In the genomic region with DNA sequence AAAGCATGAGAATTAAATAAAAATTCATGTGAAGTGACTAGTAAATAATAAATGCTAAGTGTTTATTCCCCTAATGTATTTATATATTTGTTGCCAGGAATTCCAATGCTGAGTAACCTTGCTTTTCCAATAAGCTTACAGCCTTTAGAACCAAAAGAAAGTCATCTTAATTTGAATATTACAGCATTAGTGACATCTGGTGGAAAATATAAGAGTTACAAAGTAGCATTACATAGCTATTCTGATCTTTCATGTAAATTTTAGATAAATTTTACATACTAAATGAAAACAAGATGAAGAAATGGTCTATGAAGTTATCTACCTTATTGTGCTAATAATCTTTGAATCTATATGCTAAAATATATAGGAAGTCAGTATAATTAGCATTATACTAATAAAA, we compare ENCODE assay signal across 9 cellular contexts. TPM values are rescaled to one million over a fixed set of nuclear protein-coding genes. Genes with fewer than 3 reads are reported as not detected.
DNase-seq lines count a peak whose midpoint lies in the region.
"Had no signal": no experiment of that assay in that cellular context is flagged by ENCODE, and none has a peak within 500 bp of the region (broad histone marks: within the 10 kb centered on the region; RNA-seq: fewer than 3 reads in every experiment).

No MANE protein-coding gene starts in this region.

- H3K36me3 ChIP-seq in mesenchymal stem cell (ENCODE audit: control insufficient read depth in 1 of 2, insufficient read depth in 2 of 2, low read depth in 1 of 2, low read length in 2 of 2): no peaks in the 10 kb centered on the region

- H3K4me3 ChIP-seq in mesenchymal stem cell (ENCODE audit: insufficient read depth in 1 of 2, low read depth in 1 of 2, low read length in 2 of 2): no peak overlapping the region

- no peak overlapping the region for H4K8ac ChIP-seq in mesenchymal stem cell (ENCODE audit: low read length)

- H3K79me1 ChIP-seq in mesenchymal stem cell (replicated peaks; ENCODE audit: low read length, poor library complexity, severe bottlenecking): peaks cover 8% of the 10 kb centered on the region

- H3K23ac ChIP-seq in mesenchymal stem cell (ENCODE audit: low read length in 2 of 2): no peak overlapping the region

- H3K18ac ChIP-seq in mesenchymal stem cell (ENCODE audit: low read depth in 1 of 2, low read length in 2 of 2): no peak overlapping the region

- no peak overlapping the region for H2BK15ac ChIP-seq in mesenchymal stem cell (ENCODE audit: low read depth, poor library complexity, severe bottlenecking)

- H3K4me2 ChIP-seq in mesenchymal stem cell (ENCODE audit: low read length, poor library complexity, severe bottlenecking): no peak overlapping the region

- H2BK120ac ChIP-seq in mesenchymal stem cell (ENCODE audit: low read depth, low read length): no peak overlapping the region

- H2BK5ac ChIP-seq in mesenchymal stem cell (ENCODE audit: low read depth, low read length, poor library complexity, severe bottlenecking): no peak overlapping the region

- H2AFZ ChIP-seq in mesenchymal stem cell (ENCODE audit: low read depth, low read length): no peak overlapping the region

- H3K9me3 ChIP-seq in mesenchymal stem cell (ENCODE audit: control insufficient read depth, low read length): no peaks in the 10 kb centered on the region

- no peak overlapping the region for H4K91ac ChIP-seq in mesenchymal stem cell (ENCODE audit: low read length)

- H3K27me3 ChIP-seq in mesenchymal stem cell (ENCODE audit: control insufficient read depth in 1 of 2, insufficient read depth in 1 of 2, low read length in 2 of 2): no peaks in the 10 kb centered on the region

- H3K4ac ChIP-seq in mesenchymal stem cell (ENCODE audit: low read depth in 1 of 2, low read length in 2 of 2): no peak overlapping the region

- no peak overlapping the region for H3K9ac ChIP-seq in mesenchymal stem cell (ENCODE audit: low read length)

- H3K14ac ChIP-seq in mesenchymal stem cell (ENCODE audit: low read length in 2 of 2): no peak overlapping the region

- DNase-seq in ELR (ENCODE audit: low read depth) (peak; percentile 45), HT-29 (ENCODE audit: low spot score) (peak; percentile 10), astrocyte of the hippocampus (ENCODE audit: low read depth, low spot score) (peak; percentile 41), mesenchymal stem cell (peak; percentile 61), NCI-H524 treated with DMSO at 0.1 percent for 48 hours (lab: John Stamatoyannopoulos, UW) (no peak), NCI-H1694 treated with DMSO at 0.1 percent for 48 hours (lab: John Stamatoyannopoulos, UW) (no peak), HK-2 (ENCODE audit: unreplicated experiment) (no peak), medulla oblongata (ENCODE audit: extremely low spot score) (no peak)
- DNase-seq: activated CD8-positive, alpha-beta memory T cell treated with anti-CD3 and anti-CD28 coated beads, Interleukin-2, amount 10 ng/mL, durations not matched to agents 7 days and 5 days had no signal

- peaks cover 2% of the 10 kb centered on the region for H3K4me1 ChIP-seq in mesenchymal stem cell (ENCODE audit: control insufficient read depth, insufficient read depth, low read depth, low read length)

- H3K27ac ChIP-seq in mesenchymal stem cell (ENCODE audit: low read length, poor library complexity, severe bottlenecking): no peak overlapping the region

- no peak overlapping the region for H2BK12ac ChIP-seq in mesenchymal stem cell (ENCODE audit: low read length in 2 of 2)

- H2AK5ac ChIP-seq in mesenchymal stem cell (ENCODE audit: low read length, severe bottlenecking): no peak overlapping the region

RNA-seq across cellular contexts. Expression of gene MAD2L1, which starts 10.4 kb away (rescaled TPM):
- 83.3 and 85.4 TPM in 2 replicates for total RNA-seq in HT-29 (2014; rRNA removed; shearing (Covaris generic))
- 5.1 TPM for polyA plus RNA-seq in mesenchymal stem cell (2013, experiment 1 of 2)
- polyA plus RNA-seq in mesenchymal stem cell (2013, experiment 2 of 2): 6.1 TPM

Comparison
In these comparisons a context has a peak if more than half of its experiments do, and no peak if none do; other contexts are left out.
1. DNase-seq: peak in ELR (single experiment), HT-29 (single experiment), astrocyte of the hippocampus (single experiment) and mesenchymal stem cell (single experiment); none in NCI-H524 treated with DMSO at 0.1 percent for 48 hours (single experiment), NCI-H1694 treated with DMSO at 0.1 percent for 48 hours (single experiment), HK-2 (single experiment) and medulla oblongata (single experiment).